ENCODE assay signal across 22 cellular contexts in genomic region chr11:134394311-134394710, GRCh38. TPM values are rescaled to one million over a fixed set of nuclear protein-coding genes. Genes with fewer than 3 reads are reported as not detected.
"Had no signal": no experiment of that assay in that cellular context is flagged by ENCODE, and none has a peak within 500 bp of the region (broad histone marks: within the 10 kb centered on the region; RNA-seq: fewer than 3 reads in every experiment).

No MANE protein-coding gene starts in this region.

- H3K4me3 Mint-ChIP-seq: activated CD8-positive, alpha-beta T cell treated with anti-CD3 and anti-CD28 coated beads for 36 hours; activated naive CD4-positive, alpha-beta T cell treated with anti-CD3 and anti-CD28 coated beads, Interleukin-2, amount 50 U/mL, for 24 hours had no signal

- H3K4me3 ChIP-seq: ascending aorta, cardiac muscle cell, MG63 had no signal

- H3K27me3 ChIP-seq: ascending aorta, brain microvascular endothelial cell, cardiac muscle cell, MG63 had no signal

- H3K27ac ChIP-seq: ascending aorta, brain microvascular endothelial cell, cardiac muscle cell had no signal

- H3K4me1 ChIP-seq: ascending aorta had no signal

- H3K4me1 Mint-ChIP-seq: activated naive CD4-positive, alpha-beta T cell treated with anti-CD3 and anti-CD28 coated beads, Interleukin-2, amount 50 U/mL, for 24 hours had no signal

- DNase-seq: activated CD4-positive, alpha-beta T cell treated with anti-CD3 and anti-CD28 coated beads for 4 hours; activated CD8-positive, alpha-beta memory T cell treated with anti-CD3 and anti-CD28 coated beads, Interleukin-2, amount 50 U/mL, for 48 hours; activated CD8-positive, alpha-beta T cell treated with anti-CD3 and anti-CD28 coated beads for 36 hours; activated naive CD4-positive, alpha-beta T cell; activated T-cell treated with anti-CD3 and anti-CD28 coated beads, Interleukin-2, amount 50 U/mL, for 1 hour; brain microvascular endothelial cell; cerebellar nuclear complex; MG63; NCI-H1105; NCI-H1436; NCI-H1694 treated with DMSO at 0.1 percent for 48 hours; NCI-H2029 treated with DMSO at 0.1 percent for 48 hours; NCI-H345; NCI-H510A; NK-92 treated with Interleukin-12 subunit alpha and Interleukin-12 subunit beta, amount 100 ng/mL, for 24 hours; Right ventricle myocardium superior; T-helper 2 cell; T1000 had no signal

- H3K9me3 Mint-ChIP-seq: activated CD8-positive, alpha-beta T cell treated with anti-CD3 and anti-CD28 coated beads for 36 hours; activated naive CD4-positive, alpha-beta T cell treated with anti-CD3 and anti-CD28 coated beads, Interleukin-2, amount 50 U/mL, for 24 hours had no signal

- H3K27ac Mint-ChIP-seq: activated CD8-positive, alpha-beta T cell treated with anti-CD3 and anti-CD28 coated beads for 36 hours; activated naive CD4-positive, alpha-beta T cell treated with anti-CD3 and anti-CD28 coated beads, Interleukin-2, amount 50 U/mL, for 24 hours had no signal

- H3K36me3 Mint-ChIP-seq: activated naive CD4-positive, alpha-beta T cell treated with anti-CD3 and anti-CD28 coated beads, Interleukin-2, amount 50 U/mL, for 24 hours had no signal

- H3K9me3 ChIP-seq: ascending aorta, MG63 had no signal

- ATAC-seq: activated CD4-positive, CD25-positive, alpha-beta regulatory T cell treated with anti-CD3 and anti-CD28 coated beads, Interleukin-2, amount 50 U/mL, for 24 hours; activated CD8-positive, alpha-beta T cell treated with anti-CD3 and anti-CD28 coated beads for 36 hours had no signal

- H3K36me3 ChIP-seq: ascending aorta, brain microvascular endothelial cell, cardiac muscle cell, MG63 had no signal

RNA-seq across cellular contexts. Expression of gene B3GAT1, which starts 17.7 kb away (rescaled TPM):
- polyA plus RNA-seq: cardiac muscle cell had no signal
